ENCODE assay signal across 24 cellular contexts in the genomic region with DNA sequence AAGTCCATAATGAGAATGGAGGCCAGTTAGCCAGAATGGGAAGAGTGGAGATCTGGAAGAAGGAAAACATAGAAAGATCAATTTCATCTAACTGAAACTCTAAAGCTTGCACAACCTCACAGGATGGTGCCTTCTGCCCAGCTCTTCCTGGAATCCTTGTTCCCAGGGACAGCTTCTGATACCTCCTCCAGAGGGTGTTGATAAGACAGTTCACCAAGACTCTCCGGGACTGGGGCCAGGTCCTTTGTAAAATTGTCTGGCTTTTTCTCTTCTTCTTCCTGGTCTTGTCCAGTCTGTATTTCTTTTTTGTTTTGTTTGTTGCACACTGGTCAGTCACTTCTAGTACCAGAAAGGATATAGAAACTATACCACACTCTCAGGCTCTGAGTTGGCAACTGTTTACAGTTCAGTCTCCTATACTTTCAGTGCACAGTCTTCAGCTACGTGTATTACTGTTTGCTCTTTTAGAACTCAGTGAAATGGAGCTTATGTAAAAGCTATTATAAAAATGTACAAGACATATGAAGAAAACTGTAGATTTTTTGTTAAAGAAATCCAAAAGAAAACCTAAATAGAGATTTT.
DNase-seq lines count a peak whose midpoint lies in the region; ATAC-seq and TF ChIP-seq lines count a peak whose summit lies in the region.
"Had no signal": no experiment of that assay in that cellular context is flagged by ENCODE, and none has a peak within 500 bp of the region (broad histone marks: within the 10 kb centered on the region; RNA-seq: fewer than 3 reads in every experiment).

No MANE protein-coding gene starts in this region.

- H3K27ac ChIP-seq in KOPT-K1 (ENCODE audit: low read depth, low read length, poor library complexity, severe bottlenecking) (peak overlapping the region; percentile 92), testis (no peak overlapping the region), Peyer's patch (no peak overlapping the region)
- H3K27ac ChIP-seq: KMS-11, RWPE1 had no signal

- H3K27me3 ChIP-seq in testis = no peaks in the 10 kb centered on the region
- no peaks in the 10 kb centered on the region for H3K27me3 ChIP-seq in Peyer's patch

- peaks cover 14% of the 10 kb centered on the region for H3K4me1 Mint-ChIP-seq in activated CD4-positive, alpha-beta T cell treated with anti-CD3 and anti-CD28 coated beads, Interleukin-2, amount 10 ng/mL, durations not matched to agents 24 days and 14 days
- H3K4me1 Mint-ChIP-seq in activated CD4-positive, alpha-beta T cell treated with anti-CD3 and anti-CD28 coated beads for 36 hours = peaks cover 16% of the 10 kb centered on the region
- H3K4me1 Mint-ChIP-seq: GM23338 had no signal

- TF ChIP-seq CTCF in testis (IDR thresholded peaks at IDR 0.05) (no peak), Peyer's patch (IDR thresholded peaks at IDR 0.05) (no peak)

- POLR2A ChIA-PET in activated CD4-positive, alpha-beta T cell treated with anti-CD3 and anti-CD28 coated beads for 36 hours (lab: Charles Lee) = interaction anchor here (0.6 kb wide), 2 partner anchors 440 to 713 kb away, joined by 3 read pairs; no protein-coding TSS in a partner anchor

- H3K36me3 Mint-ChIP-seq in activated CD4-positive, alpha-beta T cell treated with anti-CD3 and anti-CD28 coated beads, Interleukin-2, amount 10 ng/mL, durations not matched to agents 24 days and 14 days (ENCODE audit: low read depth) = no peaks in the 10 kb centered on the region
- no peaks in the 10 kb centered on the region for H3K36me3 Mint-ChIP-seq in activated CD4-positive, alpha-beta T cell treated with anti-CD3 and anti-CD28 coated beads for 36 hours (ENCODE audit: low read depth)
- H3K36me3 Mint-ChIP-seq: CD8-positive, alpha-beta T cell had no signal

- H3K9me3 Mint-ChIP-seq in activated CD4-positive, alpha-beta T cell treated with anti-CD3 and anti-CD28 coated beads, Interleukin-2, amount 10 ng/mL, durations not matched to agents 24 days and 14 days = peaks cover 6% of the 10 kb centered on the region
- H3K9me3 Mint-ChIP-seq in activated CD4-positive, alpha-beta T cell treated with anti-CD3 and anti-CD28 coated beads for 36 hours (ENCODE audit: low read depth) = no peaks in the 10 kb centered on the region
- H3K9me3 Mint-ChIP-seq: CD8-positive, alpha-beta T cell; GM23338 had no signal

- H3K4me3 ChIP-seq in testis (no peak overlapping the region), Peyer's patch (no peak overlapping the region)
- H3K4me3 ChIP-seq: GM23338, HAP-1 had no signal

- H3K4me1 ChIP-seq in testis (no peaks in the 10 kb centered on the region), Peyer's patch (no peaks in the 10 kb centered on the region)
- H3K4me1 ChIP-seq: HAP-1 had no signal

- no peaks in the 10 kb centered on the region for H3K27me3 Mint-ChIP-seq in activated CD4-positive, alpha-beta T cell treated with anti-CD3 and anti-CD28 coated beads, Interleukin-2, amount 10 ng/mL, durations not matched to agents 24 days and 14 days
- no peaks in the 10 kb centered on the region for H3K27me3 Mint-ChIP-seq in activated CD4-positive, alpha-beta T cell treated with anti-CD3 and anti-CD28 coated beads for 36 hours

- H3K36me3 ChIP-seq in KOPT-K1 (ENCODE audit: insufficient read depth, low read length) = no peaks in the 10 kb centered on the region
- no peaks in the 10 kb centered on the region for H3K36me3 ChIP-seq in testis (ENCODE audit: low read depth, missing control alignments)
- no peaks in the 10 kb centered on the region for H3K36me3 ChIP-seq in Peyer's patch
- H3K36me3 ChIP-seq: HAP-1 had no signal

- DNase-seq in activated CD4-positive, alpha-beta T cell treated with anti-CD3 and anti-CD28 coated beads, Interleukin-2, amount 10 ng/mL, durations not matched to agents 24 days and 14 days = peak; percentile 31
- DNase-seq in activated CD4-positive, alpha-beta T cell treated with anti-CD3 and anti-CD28 coated beads for 36 hours = no peak
- DNase-seq in amniotic epithelial cell (ENCODE audit: low read depth) (peak; percentile 9), testis (peak; percentile 21), Peyer's patch (no peak)
- no peak for DNase-seq in activated T-cell treated with anti-CD3 and anti-CD28 coated beads, Interleukin-2, amount 50 U/mL, for 1 hour
- DNase-seq: 8988T; C1 segment of cervical spinal cord; Calu3; CD8-positive, alpha-beta T cell; DMS153; NCI-H1417; NCI-H187; NCI-H446; NCI-H526; PC-3; SIG-M5; SK-N-SH had no signal

- 64 to 72% methylated on average over 2 of the region's 2 CpGs for WGBS in testis, 2 donors

- H3K27ac Mint-ChIP-seq in activated CD4-positive, alpha-beta T cell treated with anti-CD3 and anti-CD28 coated beads, Interleukin-2, amount 10 ng/mL, durations not matched to agents 24 days and 14 days = no peak overlapping the region
- H3K27ac Mint-ChIP-seq in activated CD4-positive, alpha-beta T cell treated with anti-CD3 and anti-CD28 coated beads for 36 hours = no peak overlapping the region
- H3K27ac Mint-ChIP-seq: CD8-positive, alpha-beta T cell; GM23338 had no signal

- intact Hi-C loops in activated CD4-positive, alpha-beta T cell treated with anti-CD3 and anti-CD28 coated beads, Interleukin-2, amount 10 ng/mL, durations not matched to agents 24 days and 14 days (cut with micrococcal nuclease) = no loop called here
- intact Hi-C loops in activated CD4-positive, alpha-beta T cell treated with anti-CD3 and anti-CD28 coated beads for 36 hours (cut with DNase I, micrococcal nuclease) = no loop called here
- intact Hi-C loops in testis (cut with DNase I; ENCODE audit: low total_unique reads) = no loop called here

- H3K9me3 ChIP-seq in KOPT-K1 (ENCODE audit: insufficient read depth, low read length, poor library complexity, severe bottlenecking) (peaks cover 7% of the 10 kb centered on the region), testis (no peaks in the 10 kb centered on the region), Peyer's patch (no peaks in the 10 kb centered on the region)
- H3K9me3 ChIP-seq: HAP-1, SK-N-SH had no signal

- no peak overlapping the region for H3K4me3 Mint-ChIP-seq in activated CD4-positive, alpha-beta T cell treated with anti-CD3 and anti-CD28 coated beads, Interleukin-2, amount 10 ng/mL, durations not matched to agents 24 days and 14 days
- no peak overlapping the region for H3K4me3 Mint-ChIP-seq in activated CD4-positive, alpha-beta T cell treated with anti-CD3 and anti-CD28 coated beads for 36 hours
- H3K4me3 Mint-ChIP-seq: CD8-positive, alpha-beta T cell; GM23338 had no signal

- no peak for ATAC-seq in activated CD4-positive, alpha-beta T cell treated with anti-CD3 and anti-CD28 coated beads for 36 hours
- ATAC-seq in HG03521 (IDR thresholded peaks at IDR 0.05; ENCODE audit: unreplicated experiment) = no peak
- ATAC-seq: CD8-positive, alpha-beta T cell; GM23338; PC-3 had no signal

- CTCF ChIA-PET in activated CD4-positive, alpha-beta T cell treated with anti-CD3 and anti-CD28 coated beads for 36 hours (lab: Charles Lee) = interaction anchor here (1.0 to 1.6 kb wide), 3 partner anchors 10 to 136 kb away, joined by 3 to 5 read pairs (median 4); no protein-coding TSS in a partner anchor

- no peak for TF ChIP-seq POLR2A in testis (IDR thresholded peaks at IDR 0.05)
- TF ChIP-seq POLR2A in Peyer's patch (IDR thresholded peaks at IDR 0.05) = no peak

Comparison
In these comparisons a context has a peak if more than half of its experiments do, and no peak if none do; other contexts are left out.
1. DNase-seq: peak in activated CD4-positive, alpha-beta T cell treated with anti-CD3 and anti-CD28 coated beads, Interleukin-2, amount 10 ng/mL, durations not matched to agents 24 days and 14 days (single experiment), amniotic epithelial cell (single experiment) and testis (single experiment); none in activated CD4-positive, alpha-beta T cell treated with anti-CD3 and anti-CD28 coated beads for 36 hours (single experiment), Peyer's patch (0 of 3) and activated T-cell treated with anti-CD3 and anti-CD28 coated beads, Interleukin-2, amount 50 U/mL, for 1 hour (single experiment).